22 cellular contexts compared by ENCODE assay signal in the genomic region with DNA sequence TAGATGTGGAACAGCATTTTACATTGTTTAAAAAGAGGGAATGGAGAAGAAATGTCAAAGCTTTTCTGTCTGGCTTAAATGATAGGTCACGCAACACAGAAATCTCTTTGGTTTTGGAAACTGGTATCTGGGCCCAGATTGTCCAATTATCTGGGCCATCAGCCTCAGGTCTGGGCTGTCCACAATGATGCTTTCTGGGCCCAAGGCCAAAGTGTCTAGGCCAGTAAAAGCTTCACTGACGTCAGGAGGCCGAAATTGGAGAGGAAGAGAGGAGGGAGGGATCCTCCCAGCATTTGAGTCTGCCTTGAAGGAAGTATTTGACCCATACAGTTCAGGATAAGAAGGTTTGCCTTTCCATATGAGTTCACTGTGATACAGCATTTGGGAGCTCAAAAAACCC.
A peak's percentile ranks its signal among the peaks of the same experiment; 100 is the strongest.
DNase-seq lines count a peak whose midpoint lies in the region; ATAC-seq, FAIRE-seq and TF ChIP-seq lines count a peak whose summit lies in the region.
"Had no signal": no experiment of that assay in that cellular context is flagged by ENCODE, and none has a peak within 500 bp of the region (broad histone marks: within the 10 kb centered on the region; RNA-seq: fewer than 3 reads in every experiment).

No MANE protein-coding gene starts in this region.

- FAIRE-seq in HTR-8/SVneo (lab: Jason Lieb, UNC): no peak
- FAIRE-seq: frontal cortex, H54 had no signal

- H3K27ac Mint-ChIP-seq in T-cell: no peak overlapping the region
- H3K27ac Mint-ChIP-seq: activated B cell treated with CpG ODN at 0.5 μM for 24 hours; progenitor cell of endocrine pancreas; stimulated activated naive CD8-positive, alpha-beta T cell treated with anti-CD3 and anti-CD28 coated beads, Interleukin-15, Interleukin-2, amounts not matched to agents 100 ng/mL and 50 ng/mL, for 24 hours had no signal

- H3K4me1 Mint-ChIP-seq in T-cell: no peaks in the 10 kb centered on the region
- H3K4me1 Mint-ChIP-seq: activated B cell treated with CpG ODN at 0.5 μM for 24 hours, naive B cell had no signal

- H3K27ac ChIP-seq in left lung: no peak overlapping the region
- H3K27ac ChIP-seq: BLaER1 treated with 17β-estradiol and CSF1 and Interleukin-3, amounts not matched to agents 10 nM and 100 nM; body of pancreas; lower lobe of right lung had no signal

- TF ChIP-seq CTCF in AG10803 (conservative IDR thresholded peaks at IDR 0.05; ENCODE audit: low read length) (no peak), astrocyte of the spinal cord (IDR thresholded peaks at IDR 0.05; ENCODE audit: low read depth, low read length) (no peak), left lung (IDR thresholded peaks at IDR 0.05) (no peak)

- H3K36me3 ChIP-seq in left lung: no peaks in the 10 kb centered on the region
- H3K36me3 ChIP-seq: BLaER1 treated with 17β-estradiol and CSF1 and Interleukin-3, amounts not matched to agents 10 nM and 100 nM; lower lobe of right lung had no signal

- intact Hi-C loops in left lung (cut with DNase I): no loop called here

- peaks cover 0 to 28% of the 10 kb centered on the region in 2 donors for H3K9me3 ChIP-seq in left lung
- H3K9me3 ChIP-seq: body of pancreas had no signal

- peaks cover 12 to 18% of the 10 kb centered on the region in 2 donors for H3K27me3 Mint-ChIP-seq in T-cell

- in situ Hi-C loops in astrocyte of the spinal cord (cut with HindIII; ENCODE audit: low sequenced_read_pairs): no loop called here

- ATAC-seq in left lung (peak; percentile 31), HG02852 (IDR thresholded peaks at IDR 0.05; ENCODE audit: unreplicated experiment) (no peak), T-cell (replicated peaks in 1 of 4) (no peak)
- ATAC-seq: body of pancreas, lower lobe of right lung had no signal

- no peaks in the 10 kb centered on the region for H3K4me1 ChIP-seq in left lung
- H3K4me1 ChIP-seq: BLaER1 treated with 17β-estradiol and CSF1 and Interleukin-3, amounts not matched to agents 10 nM and 100 nM; body of pancreas; lower lobe of right lung had no signal

- no peaks in the 10 kb centered on the region for H3K36me3 Mint-ChIP-seq in T-cell

- H3K27me3 ChIP-seq in left lung: no peaks in the 10 kb centered on the region
- H3K27me3 ChIP-seq: BLaER1 treated with 17β-estradiol and CSF1 and Interleukin-3, amounts not matched to agents 10 nM and 100 nM; body of pancreas had no signal

- H3K4me3 Mint-ChIP-seq in T-cell: no peak overlapping the region
- H3K4me3 Mint-ChIP-seq: activated B cell treated with CpG ODN at 0.5 μM for 24 hours; naive B cell; stimulated activated naive CD8-positive, alpha-beta T cell treated with anti-CD3 and anti-CD28 coated beads, Interleukin-15, Interleukin-2, amounts not matched to agents 100 ng/mL and 50 ng/mL, for 24 hours had no signal

- DNase-seq in AG10803 (ENCODE audit: low read depth): peak; percentile 61
- DNase-seq in HTR-8/SVneo (ENCODE audit: insufficient read length, low spot score): peak; percentile 51
- DNase-seq in astrocyte of the spinal cord (ENCODE audit: low read depth, low spot score): peak; percentile 53
- DNase-seq in left lung: no peak
- DNase-seq in hepatic stellate cell (ENCODE audit: low spot score): no peak
- no peak for DNase-seq in NCI-H2227 (lab: John Stamatoyannopoulos, UW; ENCODE audit: unreplicated experiment)
- DNase-seq in T-cell: no peak
- DNase-seq: activated B cell treated with CpG ODN at 0.5 μM for 24 hours; DND-41; effector CD8-positive, alpha-beta T cell; lower lobe of right lung; naive B cell; NCI-H2081 treated with DMSO at 0.1 percent for 48 hours; NCI-H748 treated with DMSO at 0.1 percent for 48 hours; RPMI8226 had no signal

- peaks cover 0 to 25% (median 4%) of the 10 kb centered on the region in 3 donors for H3K9me3 Mint-ChIP-seq in T-cell

- POLR2A ChIA-PET in T-cell (lab: Charles Lee): no interaction called here

- CTCF ChIA-PET in T-cell (lab: Charles Lee): no interaction called here

- H3K4me3 ChIP-seq in AG10803 (ENCODE audit: low read length) (no peak overlapping the region), astrocyte of the spinal cord (ENCODE audit: low read depth, low read length) (no peak overlapping the region), left lung (no peak overlapping the region)
- H3K4me3 ChIP-seq: BLaER1 treated with 17β-estradiol and CSF1 and Interleukin-3, amounts not matched to agents 10 nM and 100 nM; body of pancreas; lower lobe of right lung had no signal

Comparison
In these comparisons a context has a peak if more than half of its experiments do, and no peak if none do; other contexts are left out.
1. DNase-seq: peak in AG10803 (single experiment), HTR-8/SVneo (single experiment) and astrocyte of the spinal cord (single experiment); none in left lung (0 of 2), hepatic stellate cell (single experiment), NCI-H2227 (single experiment) and T-cell (0 of 34).